11 cellular contexts compared by ENCODE assay signal in the genomic region with DNA sequence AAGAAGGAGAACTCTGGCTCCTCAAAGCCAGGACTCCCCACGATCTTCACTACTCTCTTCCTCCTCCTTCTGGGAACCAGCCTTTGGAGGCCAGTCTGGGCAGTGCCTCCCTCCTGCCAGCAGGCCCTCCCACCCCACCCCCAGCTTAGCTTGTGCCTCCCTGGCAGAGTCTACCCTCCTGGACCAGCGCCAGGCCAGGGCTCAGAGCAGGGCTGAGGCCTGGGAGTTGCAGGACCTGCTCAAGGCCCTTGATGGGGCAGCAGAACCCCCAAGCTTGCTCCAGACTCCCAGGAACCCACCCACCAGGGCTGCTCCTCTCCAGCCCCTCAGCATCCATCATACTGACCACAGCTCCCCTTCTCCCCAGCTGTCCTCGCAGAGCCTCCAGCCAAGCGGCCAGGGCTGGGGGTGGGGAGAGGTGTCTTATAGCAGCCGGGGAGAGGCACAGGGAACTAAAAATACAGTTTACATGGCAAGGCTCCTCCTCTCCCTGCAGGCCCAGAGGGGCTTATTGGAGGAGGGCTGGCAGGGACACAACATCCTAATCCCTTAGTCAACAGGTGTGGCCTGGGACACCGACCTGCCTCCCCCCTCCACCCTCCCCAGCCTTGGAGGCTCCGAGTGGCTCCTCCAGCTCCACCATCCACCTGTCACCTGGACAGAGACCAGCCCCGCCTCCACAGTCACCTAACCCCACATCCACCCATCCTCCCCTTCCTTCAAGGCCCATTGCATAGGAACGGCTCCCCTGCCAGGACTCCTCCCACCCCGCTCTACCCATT. TPM values are rescaled to one million over a fixed set of nuclear protein-coding genes. Genes with fewer than 3 reads are reported as not detected.
A peak's percentile ranks its signal among the peaks of the same experiment; 100 is the strongest.
DNase-seq lines count a peak whose midpoint lies in the region; ATAC-seq and TF ChIP-seq lines count a peak whose summit lies in the region.
"Had no signal": no experiment of that assay in that cellular context is flagged by ENCODE, and none has a peak within 500 bp of the region (broad histone marks: within the 10 kb centered on the region; RNA-seq: fewer than 3 reads in every experiment).

No MANE protein-coding gene starts in this region.

- H3K4me1 Mint-ChIP-seq in brain, result peaks cover 41% of the 10 kb centered on the region
- peaks cover 4% of the 10 kb centered on the region for H3K4me1 Mint-ChIP-seq in activated T-cell treated with anti-CD3 and anti-CD28 coated beads, Interleukin-2, amount 50 U/mL, for 72 hours (ENCODE audit: low read depth)

- H3K27me3 Mint-ChIP-seq in brain, result peaks cover 8% of the 10 kb centered on the region
- peaks cover 10% of the 10 kb centered on the region for H3K27me3 Mint-ChIP-seq in activated T-cell treated with anti-CD3 and anti-CD28 coated beads, Interleukin-2, amount 50 U/mL, for 72 hours (ENCODE audit: low read depth)

- peak overlapping the region in 3 of 5 experiments; percentile 46 to 88 (median 63) for H3K27ac Mint-ChIP-seq in brain
- H3K27ac Mint-ChIP-seq in activated T-cell treated with anti-CD3 and anti-CD28 coated beads, Interleukin-2, amount 50 U/mL, for 72 hours, result no peak overlapping the region
- H3K27ac Mint-ChIP-seq: activated CD4-positive, alpha-beta memory T cell treated with anti-CD3 and anti-CD28 coated beads, Interleukin-2, amount 10 ng/mL, durations not matched to agents 7 days and 5 days; CD8-positive, alpha-beta T cell had no signal

- peaks cover 15 to 47% of the 10 kb centered on the region in 2 donors for H3K4me1 ChIP-seq in muscle layer of duodenum (ENCODE audit: control insufficient read depth in 1 of 2, insufficient read depth in 2 of 2, low read length in 2 of 2)

- no peak for ATAC-seq in GM21619 (IDR thresholded peaks at IDR 0.05; ENCODE audit: unreplicated experiment)
- no peak for ATAC-seq in activated T-cell treated with anti-CD3 and anti-CD28 coated beads, Interleukin-2, amount 50 U/mL, for 72 hours (replicated peaks in 1 of 2)

- H3K27ac ChIP-seq in muscle layer of duodenum (ENCODE audit: low read length), result peak overlapping the region; percentile 20
- H3K27ac ChIP-seq: ovary had no signal

- no peaks in the 10 kb centered on the region for H3K27me3 ChIP-seq in muscle layer of duodenum (ENCODE audit: low read depth, low read length)
- H3K27me3 ChIP-seq: ovary had no signal

- H3K9me3 ChIP-seq in muscle layer of duodenum (ENCODE audit: control insufficient read depth in 1 of 2, low read length in 2 of 2), result no peaks in the 10 kb centered on the region
- H3K9me3 ChIP-seq: ovary had no signal

- no peak for TF ChIP-seq CTCF in brain (conservative IDR thresholded peaks at IDR 0.05)

- peaks cover 0 to 5% (median 0%) of the 10 kb centered on the region in 5 experiments for H3K9me3 Mint-ChIP-seq in brain
- H3K9me3 Mint-ChIP-seq in activated T-cell treated with anti-CD3 and anti-CD28 coated beads, Interleukin-2, amount 50 U/mL, for 72 hours, result no peaks in the 10 kb centered on the region
- H3K9me3 Mint-ChIP-seq: activated CD4-positive, alpha-beta memory T cell treated with anti-CD3 and anti-CD28 coated beads, Interleukin-2, amount 10 ng/mL, durations not matched to agents 7 days and 5 days; CD8-positive, alpha-beta T cell had no signal

- DNase-seq in COLO668 (lab: John Stamatoyannopoulos, UW; ENCODE audit: unreplicated experiment) (peak; percentile 94), NCI-H146 treated with DMSO at 0.1 percent for 48 hours (lab: John Stamatoyannopoulos, UW; ENCODE audit: unreplicated experiment) (peak; percentile 6), kidney tubule cell (ENCODE audit: low spot score) (no peak), T1000 (lab: John Stamatoyannopoulos, UW) (no peak)
- DNase-seq in activated T-cell treated with anti-CD3 and anti-CD28 coated beads, Interleukin-2, amount 50 U/mL, for 72 hours, result no peak

- H3K36me3 ChIP-seq in muscle layer of duodenum (ENCODE audit: control insufficient read depth in 1 of 2, insufficient read depth in 2 of 2, low read length in 2 of 2), result no peaks in the 10 kb centered on the region
- H3K36me3 ChIP-seq: ovary had no signal

- no peaks in the 10 kb centered on the region for H3K36me3 Mint-ChIP-seq in brain
- no peaks in the 10 kb centered on the region for H3K36me3 Mint-ChIP-seq in activated T-cell treated with anti-CD3 and anti-CD28 coated beads, Interleukin-2, amount 50 U/mL, for 72 hours (ENCODE audit: insufficient read depth in 2 of 2)
- H3K36me3 Mint-ChIP-seq: CD8-positive, alpha-beta T cell had no signal

- H3K4me3 ChIP-seq in muscle layer of duodenum (ENCODE audit: low read depth in 1 of 2, low read length in 2 of 2), result no peak overlapping the region
- H3K4me3 ChIP-seq: ovary had no signal

- H3K4me3 Mint-ChIP-seq in brain, result no peak overlapping the region
- no peak overlapping the region for H3K4me3 Mint-ChIP-seq in activated T-cell treated with anti-CD3 and anti-CD28 coated beads, Interleukin-2, amount 50 U/mL, for 72 hours
- H3K4me3 Mint-ChIP-seq: activated CD4-positive, alpha-beta memory T cell treated with anti-CD3 and anti-CD28 coated beads, Interleukin-2, amount 10 ng/mL, durations not matched to agents 7 days and 5 days; CD8-positive, alpha-beta T cell had no signal

RNA-seq across cellular contexts. Expression of gene MB, which starts 5.2 kb away (rescaled TPM):
- 2.7 TPM for polyA plus RNA-seq in brain (ENCODE audit: insufficient read depth, low read depth, low replicate concordance)
- total RNA-seq in activated T-cell treated with anti-CD3 and anti-CD28 coated beads, Interleukin-2, amount 50 U/mL, for 72 hours, result under 1 TPM; 0.24 to 0.69 TPM
- total RNA-seq: activated CD4-positive, alpha-beta memory T cell treated with anti-CD3 and anti-CD28 coated beads, Interleukin-2, amount 10 ng/mL, durations not matched to agents 7 days and 5 days; CD8-positive, alpha-beta T cell had no signal

RNA-seq across cellular contexts. Expression of gene APOL6, which starts 25.9 kb away (rescaled TPM):
- polyA plus RNA-seq in brain (ENCODE audit: insufficient read depth, low read depth, low replicate concordance), result 1.4 TPM
- total RNA-seq in activated T-cell treated with anti-CD3 and anti-CD28 coated beads, Interleukin-2, amount 50 U/mL, for 72 hours, result 10 to 100 TPM; 42.0 to 56.0 TPM

Comparison
In these comparisons a context has a peak if more than half of its experiments do, and no peak if none do; other contexts are left out.
1. DNase-seq: peak in COLO668 (single experiment) and NCI-H146 treated with DMSO at 0.1 percent for 48 hours (single experiment); none in kidney tubule cell (single experiment), T1000 (single experiment) and activated T-cell treated with anti-CD3 and anti-CD28 coated beads, Interleukin-2, amount 50 U/mL, for 72 hours (0 of 2).